In genomic region chr9:18478517-18479361, GRCh38 we compare ENCODE assay signal across 1 cellular context.
TF ChIP-seq lines count a peak whose summit lies in the region.

No MANE protein-coding gene starts in this region.

TF ChIP-seq in GM23338, 12 proteins besides CTCF, POLR2A, EP300 and RAD21 (continued from another document):
- TF ChIP-seq ZNF462 (CRISPR knock-in tag; IDR thresholded peaks at IDR 0.05), result no peak
- no peak for TF ChIP-seq ZNF331 (CRISPR knock-in tag; IDR thresholded peaks at IDR 0.05; ENCODE audit: low read depth)
- TF ChIP-seq JUNB (IDR thresholded peaks at IDR 0.05; ENCODE audit: unreplicated experiment), result no peak
- no peak for TF ChIP-seq NANOG (IDR thresholded peaks at IDR 0.05; ENCODE audit: borderline replicate concordance)
- no peak for TF ChIP-seq EZH2phosphoT487 (IDR thresholded peaks at IDR 0.05; ENCODE audit: unreplicated experiment)
- TF ChIP-seq POLR2AphosphoS5 (IDR thresholded peaks at IDR 0.05; ENCODE audit: low read depth), result no peak
- TF ChIP-seq EZH2 (IDR thresholded peaks at IDR 0.05; ENCODE audit: low read depth, unreplicated experiment), result no peak
